In the genomic region with DNA sequence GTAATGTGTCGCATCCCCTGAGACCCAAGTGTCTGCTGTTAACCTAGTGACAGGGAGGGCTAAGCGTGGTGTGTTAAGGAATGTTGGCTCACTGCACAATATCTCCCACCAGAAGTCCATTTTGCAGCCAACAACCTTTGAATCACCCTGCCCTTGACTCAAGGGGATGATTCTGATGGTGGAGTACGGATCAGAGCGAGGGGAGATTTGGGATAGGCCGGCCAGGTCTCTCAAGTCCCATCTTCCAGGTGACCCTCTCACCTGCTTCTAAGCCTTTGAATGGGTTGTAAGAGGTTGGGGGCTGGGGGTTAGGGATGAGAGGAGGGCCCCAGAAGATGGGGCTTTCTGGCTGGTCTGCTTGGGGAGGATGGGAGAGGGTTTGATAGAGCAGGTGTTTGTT, we compare ENCODE assay signal across 15 cellular contexts. TPM values are rescaled to one million over a fixed set of nuclear protein-coding genes. Genes with fewer than 3 reads are reported as not detected.
DNase-seq lines count a peak whose midpoint lies in the region; ATAC-seq lines count a peak whose summit lies in the region.
"Had no signal": no experiment of that assay in that cellular context is flagged by ENCODE, and none has a peak within 500 bp of the region (broad histone marks: within the 10 kb centered on the region; RNA-seq: fewer than 3 reads in every experiment).

No MANE protein-coding gene starts in this region.

- DNase-seq in activated naive CD8-positive, alpha-beta T cell treated with anti-CD3 and anti-CD28 coated beads, Interleukin-2, amount 50 U/mL, for 24 hours, result no peak
- no peak for DNase-seq in activated T-helper 1 cell treated with anti-CD3 and anti-CD28 coated beads, Interleukin-12 subunit alpha, Interleukin-12 subunit beta, Interleukin-2, Interleukin-4 antibody, amounts not matched to agents 30 ng/mL and 10 ng/mL and 1 ng/mL, durations not matched to agents 14 hours and 24 hours and 36 hours (ENCODE audit: low spot score)
- DNase-seq in memory B cell (ENCODE audit: low spot score in 2 of 2) (no peak), medulla oblongata (ENCODE audit: extremely low spot score) (no peak), cerebellum (ENCODE audit: low spot score) (no peak)
- DNase-seq in stimulated activated naive B cell treated with anti-CD40 and anti-IgM and Interleukin-4, amounts not matched to agents 10 μg/mL and 1 μg/mL and 100 μg/mL, for 72 hours, result no peak
- DNase-seq: DMS79, NCI-H1048, NCI-H446, PC-3 had no signal

- H3K4me3 Mint-ChIP-seq in activated naive CD8-positive, alpha-beta T cell, result peak overlapping the region; percentile 57
- H3K4me3 Mint-ChIP-seq in activated naive CD8-positive, alpha-beta T cell treated with anti-CD3 and anti-CD28 coated beads, Interleukin-2, amount 50 U/mL, for 24 hours, result no peak overlapping the region
- peak overlapping the region; percentile 65 for H3K4me3 Mint-ChIP-seq in activated T-helper 1 cell treated with anti-CD3 and anti-CD28 coated beads, Interleukin-12 subunit alpha, Interleukin-12 subunit beta, Interleukin-2, Interleukin-4 antibody, amounts not matched to agents 30 ng/mL and 10 ng/mL and 1 ng/mL, durations not matched to agents 14 hours and 24 hours and 36 hours
- peak overlapping the region; percentile 54 for H3K4me3 Mint-ChIP-seq in memory B cell
- peak overlapping the region; percentile 14 to 36 for H3K4me3 Mint-ChIP-seq in stimulated activated naive B cell treated with anti-CD40 and anti-IgM and Interleukin-4, amounts not matched to agents 10 μg/mL and 1 μg/mL and 100 μg/mL, for 72 hours

- intact Hi-C loops in activated T-helper 1 cell treated with anti-CD3 and anti-CD28 coated beads, Interleukin-12 subunit alpha, Interleukin-12 subunit beta, Interleukin-2, Interleukin-4 antibody, amounts not matched to agents 30 ng/mL and 10 ng/mL and 1 ng/mL, durations not matched to agents 14 hours and 24 hours and 36 hours (cut with micrococcal nuclease), result no loop called here

- no peaks in the 10 kb centered on the region for H3K9me3 Mint-ChIP-seq in activated naive CD8-positive, alpha-beta T cell (ENCODE audit: low read depth)
- H3K9me3 Mint-ChIP-seq in activated naive CD8-positive, alpha-beta T cell treated with anti-CD3 and anti-CD28 coated beads, Interleukin-2, amount 50 U/mL, for 24 hours, result no peaks in the 10 kb centered on the region
- no peaks in the 10 kb centered on the region for H3K9me3 Mint-ChIP-seq in activated T-helper 1 cell treated with anti-CD3 and anti-CD28 coated beads, Interleukin-12 subunit alpha, Interleukin-12 subunit beta, Interleukin-2, Interleukin-4 antibody, amounts not matched to agents 30 ng/mL and 10 ng/mL and 1 ng/mL, durations not matched to agents 14 hours and 24 hours and 36 hours
- H3K9me3 Mint-ChIP-seq in memory B cell, result no peaks in the 10 kb centered on the region
- H3K9me3 Mint-ChIP-seq in stimulated activated naive B cell treated with anti-CD40 and anti-IgM and Interleukin-4, amounts not matched to agents 10 μg/mL and 1 μg/mL and 100 μg/mL, for 72 hours, result no peaks in the 10 kb centered on the region
- H3K9me3 Mint-ChIP-seq: CD14-positive monocyte had no signal

- no peaks in the 10 kb centered on the region for H3K36me3 Mint-ChIP-seq in activated naive CD8-positive, alpha-beta T cell
- H3K36me3 Mint-ChIP-seq in activated naive CD8-positive, alpha-beta T cell treated with anti-CD3 and anti-CD28 coated beads, Interleukin-2, amount 50 U/mL, for 24 hours (ENCODE audit: low read depth), result no peaks in the 10 kb centered on the region
- H3K36me3 Mint-ChIP-seq in activated T-helper 1 cell treated with anti-CD3 and anti-CD28 coated beads, Interleukin-12 subunit alpha, Interleukin-12 subunit beta, Interleukin-2, Interleukin-4 antibody, amounts not matched to agents 30 ng/mL and 10 ng/mL and 1 ng/mL, durations not matched to agents 14 hours and 24 hours and 36 hours (ENCODE audit: low read depth), result no peaks in the 10 kb centered on the region
- no peaks in the 10 kb centered on the region for H3K36me3 Mint-ChIP-seq in memory B cell
- H3K36me3 Mint-ChIP-seq in stimulated activated naive B cell treated with anti-CD40 and anti-IgM and Interleukin-4, amounts not matched to agents 10 μg/mL and 1 μg/mL and 100 μg/mL, for 72 hours, result no peaks in the 10 kb centered on the region
- H3K36me3 Mint-ChIP-seq: CD14-positive monocyte had no signal

- H3K27me3 Mint-ChIP-seq in activated naive CD8-positive, alpha-beta T cell, result no peaks in the 10 kb centered on the region
- H3K27me3 Mint-ChIP-seq in activated naive CD8-positive, alpha-beta T cell treated with anti-CD3 and anti-CD28 coated beads, Interleukin-2, amount 50 U/mL, for 24 hours, result no peaks in the 10 kb centered on the region
- H3K27me3 Mint-ChIP-seq in activated T-helper 1 cell treated with anti-CD3 and anti-CD28 coated beads, Interleukin-12 subunit alpha, Interleukin-12 subunit beta, Interleukin-2, Interleukin-4 antibody, amounts not matched to agents 30 ng/mL and 10 ng/mL and 1 ng/mL, durations not matched to agents 14 hours and 24 hours and 36 hours (ENCODE audit: insufficient read depth), result peaks cover 11% of the 10 kb centered on the region
- no peaks in the 10 kb centered on the region for H3K27me3 Mint-ChIP-seq in memory B cell
- no peaks in the 10 kb centered on the region for H3K27me3 Mint-ChIP-seq in stimulated activated naive B cell treated with anti-CD40 and anti-IgM and Interleukin-4, amounts not matched to agents 10 μg/mL and 1 μg/mL and 100 μg/mL, for 72 hours

- H3K27ac Mint-ChIP-seq in activated naive CD8-positive, alpha-beta T cell, result no peak overlapping the region
- H3K27ac Mint-ChIP-seq in activated naive CD8-positive, alpha-beta T cell treated with anti-CD3 and anti-CD28 coated beads, Interleukin-2, amount 50 U/mL, for 24 hours, result no peak overlapping the region
- H3K27ac Mint-ChIP-seq in activated T-helper 1 cell treated with anti-CD3 and anti-CD28 coated beads, Interleukin-12 subunit alpha, Interleukin-12 subunit beta, Interleukin-2, Interleukin-4 antibody, amounts not matched to agents 30 ng/mL and 10 ng/mL and 1 ng/mL, durations not matched to agents 14 hours and 24 hours and 36 hours, result peak overlapping the region; percentile 40
- H3K27ac Mint-ChIP-seq in memory B cell, result peak overlapping the region; percentile 16
- no peak overlapping the region for H3K27ac Mint-ChIP-seq in stimulated activated naive B cell treated with anti-CD40 and anti-IgM and Interleukin-4, amounts not matched to agents 10 μg/mL and 1 μg/mL and 100 μg/mL, for 72 hours

- no peak for ATAC-seq in activated naive CD8-positive, alpha-beta T cell treated with anti-CD3 and anti-CD28 coated beads, Interleukin-2, amount 50 U/mL, for 24 hours
- ATAC-seq in memory B cell (ENCODE audit: low read depth) (no peak), HG02610 (IDR thresholded peaks at IDR 0.05; ENCODE audit: unreplicated experiment) (no peak)
- no peak for ATAC-seq in stimulated activated naive B cell treated with anti-CD40 and anti-IgM and Interleukin-4, amounts not matched to agents 10 μg/mL and 1 μg/mL and 100 μg/mL, for 72 hours (replicated peaks)
- ATAC-seq: GM12878, HCT116, PC-3 had no signal

- H3K4me1 Mint-ChIP-seq in activated naive CD8-positive, alpha-beta T cell (ENCODE audit: low read depth), result peaks cover 20% of the 10 kb centered on the region
- peaks cover 36% of the 10 kb centered on the region for H3K4me1 Mint-ChIP-seq in activated naive CD8-positive, alpha-beta T cell treated with anti-CD3 and anti-CD28 coated beads, Interleukin-2, amount 50 U/mL, for 24 hours
- H3K4me1 Mint-ChIP-seq in activated T-helper 1 cell treated with anti-CD3 and anti-CD28 coated beads, Interleukin-12 subunit alpha, Interleukin-12 subunit beta, Interleukin-2, Interleukin-4 antibody, amounts not matched to agents 30 ng/mL and 10 ng/mL and 1 ng/mL, durations not matched to agents 14 hours and 24 hours and 36 hours (ENCODE audit: low read depth), result peaks cover 28% of the 10 kb centered on the region
- H3K4me1 Mint-ChIP-seq in memory B cell, result peaks cover 18% of the 10 kb centered on the region
- H3K4me1 Mint-ChIP-seq in stimulated activated naive B cell treated with anti-CD40 and anti-IgM and Interleukin-4, amounts not matched to agents 10 μg/mL and 1 μg/mL and 100 μg/mL, for 72 hours, result peaks cover 34 to 44% of the 10 kb centered on the region in 2 donors

RNA-seq across cellular contexts. Expression of gene SERTAD2, which starts 43.3 kb away (rescaled TPM):
- total RNA-seq in activated T-helper 1 cell treated with anti-CD3 and anti-CD28 coated beads, Interleukin-12 subunit alpha, Interleukin-12 subunit beta, Interleukin-2, Interleukin-4 antibody, amounts not matched to agents 30 ng/mL and 10 ng/mL and 1 ng/mL, durations not matched to agents 14 hours and 24 hours and 36 hours, result 27.3 and 28.5 TPM in 2 replicates
- total RNA-seq in cerebellum, result 5.8 TPM

Comparison
In these comparisons a context has a peak if more than half of its experiments do, and no peak if none do; other contexts are left out.
1. H3K27ac Mint-ChIP-seq: peak in activated T-helper 1 cell treated with anti-CD3 and anti-CD28 coated beads, Interleukin-12 subunit alpha, Interleukin-12 subunit beta, Interleukin-2, Interleukin-4 antibody, amounts not matched to agents 30 ng/mL and 10 ng/mL and 1 ng/mL, durations not matched to agents 14 hours and 24 hours and 36 hours (single experiment) and memory B cell (single experiment); none in activated naive CD8-positive, alpha-beta T cell (single experiment), activated naive CD8-positive, alpha-beta T cell treated with anti-CD3 and anti-CD28 coated beads, Interleukin-2, amount 50 U/mL, for 24 hours (single experiment) and stimulated activated naive B cell treated with anti-CD40 and anti-IgM and Interleukin-4, amounts not matched to agents 10 μg/mL and 1 μg/mL and 100 μg/mL, for 72 hours (single experiment).